ENCODE assay signal across 16 cellular contexts in genomic region chr19:10206226-10206873, GRCh38. TPM values are rescaled to one million over a fixed set of nuclear protein-coding genes. Genes with fewer than 3 reads are reported as not detected.
DNase-seq lines count a peak whose midpoint lies in the region; ATAC-seq and TF ChIP-seq lines count a peak whose summit lies in the region.
"Had no signal": no experiment of that assay in that cellular context is flagged by ENCODE, and none has a peak within 500 bp of the region (broad histone marks: within the 10 kb centered on the region; RNA-seq: fewer than 3 reads in every experiment).

No MANE protein-coding gene starts in this region.

- CTCF ChIA-PET in T-cell (lab: Charles Lee) = no interaction called here

- H3K27me3 Mint-ChIP-seq in T-cell = no peaks in the 10 kb centered on the region
- H3K27me3 Mint-ChIP-seq: B cell had no signal

- DNase-seq in AG10803 (ENCODE audit: low read depth) (peak; percentile 41), HT1080 (ENCODE audit: low read depth) (peak; percentile 71), amniotic epithelial cell (ENCODE audit: low read depth) (peak; percentile 83), iris pigment epithelial cell (ENCODE audit: low read depth) (peak; percentile 74), transverse colon (no peak), T-cell (no peak), NCI-H2107 (lab: John Stamatoyannopoulos, UW) (no peak)
- DNase-seq: activated CD4-positive, alpha-beta T cell treated with anti-CD3 and anti-CD28 coated beads, Interleukin-2, amount 10 ng/mL, durations not matched to agents 24 days and 14 days; kidney; NCI-H1436; NK-92 treated with Interleukin-12 subunit alpha and Interleukin-12 subunit beta, amount 100 ng/mL, for 24 hours; T-helper 1 cell had no signal

- POLR2A ChIA-PET in T-cell (lab: Charles Lee) = interaction anchor here in 1 of 2 donors (0.6 kb wide), 1 partner anchor 168 kb away, joined by 4 read pairs; no protein-coding TSS in a partner anchor

- no peaks in the 10 kb centered on the region for H3K36me3 ChIP-seq in transverse colon
- H3K36me3 ChIP-seq: esophagus muscularis mucosa had no signal

- H3K4me3 ChIP-seq in AG10803 (ENCODE audit: low read length) = no peak overlapping the region
- H3K4me3 ChIP-seq in transverse colon = no peak overlapping the region
- H3K4me3 ChIP-seq: esophagus muscularis mucosa had no signal

- in situ Hi-C loops in transverse colon (cut with MboI; ENCODE audit: low pct_ligation_motif_present in 1 of 4, low pct_unique_long_range_greater_than_20kb in 1 of 4, low sequenced_read_pairs in 3 of 4) = no loop called here

- peaks cover 7% of the 10 kb centered on the region for H3K36me3 Mint-ChIP-seq in T-cell

- no peak overlapping the region for H3K4me3 Mint-ChIP-seq in T-cell
- H3K4me3 Mint-ChIP-seq: activated CD4-positive, alpha-beta T cell treated with anti-CD3 and anti-CD28 coated beads, Interleukin-2, amount 10 ng/mL, durations not matched to agents 24 days and 14 days; B cell; neural crest cell had no signal

- H3K9me3 ChIP-seq in transverse colon = no peaks in the 10 kb centered on the region
- H3K9me3 ChIP-seq: esophagus muscularis mucosa had no signal

- no peak for ATAC-seq in HG03135 (IDR thresholded peaks at IDR 0.05; ENCODE audit: unreplicated experiment)
- no peak for ATAC-seq in T-cell (replicated peaks in 1 of 4)

- H3K27ac Mint-ChIP-seq in T-cell = no peak overlapping the region
- H3K27ac Mint-ChIP-seq: activated CD4-positive, alpha-beta T cell treated with anti-CD3 and anti-CD28 coated beads, Interleukin-2, amount 10 ng/mL, durations not matched to agents 24 days and 14 days; B cell had no signal

- TF ChIP-seq CTCF in AG10803 (conservative IDR thresholded peaks at IDR 0.05; ENCODE audit: low read length) (no peak), transverse colon (IDR thresholded peaks at IDR 0.05) (no peak)

- peaks cover 0 to 8% (median 3%) of the 10 kb centered on the region in 3 donors for H3K9me3 Mint-ChIP-seq in T-cell
- H3K9me3 Mint-ChIP-seq: neural crest cell had no signal

- intact Hi-C loops in transverse colon (cut with DNase I; ENCODE audit: low total_unique reads) = no loop called here

- H3K27me3 ChIP-seq in transverse colon = no peaks in the 10 kb centered on the region
- H3K27me3 ChIP-seq: esophagus muscularis mucosa had no signal

- no peak for TF ChIP-seq POLR2A in transverse colon (IDR thresholded peaks at IDR 0.05)

- WGBS in transverse colon (ENCODE audit: low coverage in 1 of 2), 2 donors = 61 to 89% methylated on average over 3 to 10 of the region's 10 CpGs

- peaks cover 0 to 4% (median 0%) of the 10 kb centered on the region in 3 donors for H3K4me1 Mint-ChIP-seq in T-cell
- H3K4me1 Mint-ChIP-seq: activated CD4-positive, alpha-beta T cell treated with anti-CD3 and anti-CD28 coated beads, Interleukin-2, amount 10 ng/mL, durations not matched to agents 24 days and 14 days; B cell; neural crest cell had no signal

- no peak for TF ChIP-seq EP300 in transverse colon (IDR thresholded peaks at IDR 0.05; ENCODE audit: low read depth)

- no peak overlapping the region for H3K27ac ChIP-seq in transverse colon
- H3K27ac ChIP-seq: esophagus muscularis mucosa had no signal

- no peaks in the 10 kb centered on the region for H3K4me1 ChIP-seq in transverse colon
- H3K4me1 ChIP-seq: esophagus muscularis mucosa had no signal

RNA-seq across cellular contexts. Expression of gene DNMT1, which starts 11.6 kb away (rescaled TPM):
- total RNA-seq in HT1080 (2014; rRNA removed; shearing (Covaris generic)) = 136 and 139 TPM in 2 replicates
- 62.4 and 77.9 TPM in 2 replicates for polyA plus RNA-seq in HT1080 (2015; cell fraction: cytosol; rRNA removed)
- polyA plus RNA-seq in HT1080 (2015; cell fraction: nucleus; rRNA removed) = 211 and 224 TPM in 2 replicates
- 100 to 1,000 TPM in 1 of 4 donors, 10 to 100 TPM in 3; 23.3 to 122 (median 42.0) TPM for total RNA-seq in transverse colon
- total RNA-seq in T-cell = 100 to 1,000 TPM; 199 to 245 (median 235) TPM

RNA-seq across cellular contexts. Expression of gene S1PR2, which starts 24.8 kb away (rescaled TPM):
- 1.1 and 1.9 TPM in 2 replicates for total RNA-seq in HT1080 (2014; rRNA removed; shearing (Covaris generic))
- 1.8 and 2.1 TPM in 2 replicates for polyA plus RNA-seq in HT1080 (2015; cell fraction: cytosol; rRNA removed)
- 0.81 and 0.86 TPM in 2 replicates for polyA plus RNA-seq in HT1080 (2015; cell fraction: nucleus; rRNA removed)
- 1 to 10 TPM in 3 of 4 donors, under 1 TPM in 1; 0.80 to 7.1 (median 3.5) TPM for total RNA-seq in transverse colon
- total RNA-seq in T-cell = 10 to 100 TPM in 2 of 5 donors, 1 to 10 TPM in 3; 6.2 to 11.4 (median 9.8) TPM

RNA-seq across cellular contexts. Expression of gene MRPL4, which starts 45.7 kb away (rescaled TPM):
- 154 and 174 TPM in 2 replicates for total RNA-seq in HT1080 (2014; rRNA removed; shearing (Covaris generic))
- polyA plus RNA-seq in HT1080 (2015; cell fraction: cytosol; rRNA removed) = 107 and 111 TPM in 2 replicates
- 76.1 and 88.4 TPM in 2 replicates for polyA plus RNA-seq in HT1080 (2015; cell fraction: nucleus; rRNA removed)
- total RNA-seq in transverse colon (10 to 100 TPM; 44.1 to 89.6 (median 62.5) TPM), T-cell (10 to 100 TPM; 32.9 to 56.6 (median 53.1) TPM)

Comparison
In these comparisons a context has a peak if more than half of its experiments do, and no peak if none do; other contexts are left out.
1. DNase-seq: peak in AG10803 (single experiment), HT1080 (single experiment), amniotic epithelial cell (single experiment) and iris pigment epithelial cell (single experiment); none in transverse colon (single experiment), T-cell (0 of 34) and NCI-H2107 (single experiment).